In genomic region chr1:27011058-27011764, GRCh38 we compare ENCODE assay signal across 9 cellular contexts. TPM values are rescaled to one million over a fixed set of nuclear protein-coding genes. Genes with fewer than 3 reads are reported as not detected.
DNase-seq lines count a peak whose midpoint lies in the region; ATAC-seq and TF ChIP-seq lines count a peak whose summit lies in the region.
"Had no signal": no experiment of that assay in that cellular context is flagged by ENCODE, and none has a peak within 500 bp of the region (broad histone marks: within the 10 kb centered on the region; RNA-seq: fewer than 3 reads in every experiment).

No MANE protein-coding gene starts in this region.

- no peak overlapping the region for H2BK5ac ChIP-seq in neuronal stem cell (ENCODE audit: low read length)

- no peak overlapping the region for H2BK120ac ChIP-seq in neuronal stem cell (ENCODE audit: low read depth, low read length)

- peaks cover 36% of the 10 kb centered on the region for H3K36me3 Mint-ChIP-seq in Caco-2 (ENCODE audit: insufficient read depth, unreplicated experiment)

- ATAC-seq in Panc1 (peak; percentile 57), GM19397 (IDR thresholded peaks at IDR 0.05; ENCODE audit: unreplicated experiment) (no peak), HG03159 (IDR thresholded peaks at IDR 0.05; ENCODE audit: unreplicated experiment) (no peak)
- ATAC-seq: GM12878 had no signal

- H3K23ac ChIP-seq in neuronal stem cell (ENCODE audit: low read depth, low read length, poor library complexity): no peak overlapping the region

- H3K4me3 ChIP-seq in Caco-2 (ENCODE audit: low read depth, low read length) (peak overlapping the region; percentile 86), Panc1 (ENCODE audit: low read depth in 2 of 2, low read length in 2 of 2) (peak overlapping the region; percentile 58 to 63), esophagus (ENCODE audit: low read depth in 1 of 2, low read length in 2 of 2) (peak overlapping the region; percentile 61 to 78), neuronal stem cell (ENCODE audit: low read length in 2 of 2) (peak overlapping the region; percentile 61 to 89)
- H3K4me3 ChIP-seq: GM12878 had no signal

- H3K9me3 ChIP-seq in Caco-2: no peaks in the 10 kb centered on the region
- no peaks in the 10 kb centered on the region for H3K9me3 ChIP-seq in Panc1 (ENCODE audit: control insufficient read depth, insufficient read depth, low read depth, low read length)
- no peaks in the 10 kb centered on the region for H3K9me3 ChIP-seq in esophagus (ENCODE audit: control insufficient read depth in 2 of 2, insufficient read depth in 1 of 2, low read depth in 1 of 2, low read length in 1 of 2)
- H3K9me3 ChIP-seq in neuronal stem cell (replicated peaks in 1 of 2; ENCODE audit: control insufficient read depth in 2 of 2, insufficient read depth in 1 of 2, low read depth in 1 of 2, low read length in 2 of 2): no peaks in the 10 kb centered on the region

- intact Hi-C loops in Caco-2 (cut with micrococcal nuclease; ENCODE audit: unreplicated experiment) (no loop called here), Panc1 (cut with micrococcal nuclease; ENCODE audit: unreplicated experiment) (no loop called here)

- H3K79me1 ChIP-seq in neuronal stem cell (ENCODE audit: low read depth, low read length): no peaks in the 10 kb centered on the region

- no peaks in the 10 kb centered on the region; the same call in 1 of the 2 replicates for H3K36me3 ChIP-seq in Caco-2 (ENCODE audit: control insufficient read depth, insufficient read depth, low read length)
- no peaks in the 10 kb centered on the region for H3K36me3 ChIP-seq in Panc1 (ENCODE audit: control insufficient read depth, insufficient read depth, low read length)
- peaks cover 0 to 6% of the 10 kb centered on the region in 2 donors for H3K36me3 ChIP-seq in esophagus (ENCODE audit: control insufficient read depth in 2 of 2, insufficient read depth in 2 of 2, low read length in 1 of 2)
- peaks cover 4 to 9% of the 10 kb centered on the region in 2 donors for H3K36me3 ChIP-seq in neuronal stem cell (replicated peaks in 1 of 2; ENCODE audit: control insufficient read depth in 2 of 2, insufficient read depth in 2 of 2, low read length in 2 of 2)

- H3K27ac ChIP-seq in Panc1 (ENCODE audit: low read length): peak overlapping the region; percentile 87
- H3K27ac ChIP-seq in esophagus (ENCODE audit: low read depth in 2 of 2, low read length in 1 of 2): peak overlapping the region; percentile 97 to 98
- peak overlapping the region; percentile 10 for H3K27ac ChIP-seq in neuronal stem cell (replicated peaks; ENCODE audit: low read length)

- H3K4me1 Mint-ChIP-seq in Caco-2 (ENCODE audit: low read depth, unreplicated experiment): peaks cover 15% of the 10 kb centered on the region

- no peak overlapping the region for H2BK12ac ChIP-seq in neuronal stem cell (ENCODE audit: low read length)

- H3K27me3 ChIP-seq in Caco-2 (replicated peaks; ENCODE audit: control insufficient read depth, insufficient read depth, low read length) (no peaks in the 10 kb centered on the region), Panc1 (ENCODE audit: control insufficient read depth, insufficient read depth, low read length) (no peaks in the 10 kb centered on the region), esophagus (ENCODE audit: control insufficient read depth in 1 of 2, insufficient read depth in 2 of 2, low read length in 2 of 2) (no peaks in the 10 kb centered on the region), neuronal stem cell (ENCODE audit: control insufficient read depth in 3 of 3, insufficient read depth in 3 of 3, low read depth in 1 of 3, low read length in 3 of 3) (peaks cover 0 to 6% (median 0%) of the 10 kb centered on the region in 3 experiments)

- no peak overlapping the region for H2AFZ ChIP-seq in neuronal stem cell (ENCODE audit: low read length)

- H2AK5ac ChIP-seq in neuronal stem cell (ENCODE audit: low read depth, low read length): peak overlapping the region; percentile 4

- BruUV-seq in Caco-2 (replicated peaks; lab: Mats Ljungman, UMichigan): TSS peak; percentile 51
- BruUV-seq in Panc1 (replicated peaks; lab: Mats Ljungman, UMichigan): no TSS peak

- no peak overlapping the region for H3K4ac ChIP-seq in neuronal stem cell (ENCODE audit: low read length)

- H3K4me1 ChIP-seq in Caco-2: peaks cover 42% of the 10 kb centered on the region
- H3K4me1 ChIP-seq in Panc1 (ENCODE audit: control insufficient read depth, insufficient read depth, low read length): peaks cover 44% of the 10 kb centered on the region
- peaks cover 6 to 16% of the 10 kb centered on the region in 2 donors for H3K4me1 ChIP-seq in esophagus (ENCODE audit: control insufficient read depth in 2 of 2, insufficient read depth in 2 of 2, low read length in 1 of 2)
- peaks cover 23 to 29% of the 10 kb centered on the region in 2 donors for H3K4me1 ChIP-seq in neuronal stem cell (ENCODE audit: control insufficient read depth in 2 of 2, insufficient read depth in 1 of 2, low read depth in 1 of 2, low read length in 2 of 2)

- no peak overlapping the region for H4K91ac ChIP-seq in neuronal stem cell (ENCODE audit: low read depth, low read length, poor library complexity)

- 26 to 31% methylated on average over 15 of the region's 15 CpGs for WGBS in esophagus, 2 donors
- no CpG with 5 or more reads among the region's 15 CpGs for WGBS in neuronal stem cell (ENCODE audit: extremely low coverage in 2 of 2, insufficient read length in 2 of 2, insufficient replicate concordance in 1 of 2), 2 donors

- DNase-seq in Caco-2 (peak; percentile 89 to 93), Panc1 (ENCODE audit: low read depth, low spot score) (no peak), neuronal stem cell (ENCODE audit: low spot score) (peak; percentile 69), NCI-H526 (lab: John Stamatoyannopoulos, UW) (no peak), HuH-7 (ENCODE audit: low spot score) (no peak)

- no peak overlapping the region for H4K8ac ChIP-seq in neuronal stem cell (ENCODE audit: low read depth, low read length)

- TF ChIP-seq CTCF in Caco-2 (IDR thresholded peaks at IDR 0.05; ENCODE audit: insufficient read depth in 1 of 2, low read depth in 1 of 2, low read length in 1 of 2, severe bottlenecking in 1 of 2, unreplicated experiment in 1 of 2) (no peak), Panc1 (IDR thresholded peaks at IDR 0.05) (no peak)

- H2BK15ac ChIP-seq in neuronal stem cell (ENCODE audit: low read length): no peak overlapping the region

- H3K9me3 Mint-ChIP-seq in Caco-2 (ENCODE audit: unreplicated experiment): no peaks in the 10 kb centered on the region

- peak overlapping the region; percentile 78 for H3K18ac ChIP-seq in neuronal stem cell (ENCODE audit: low read length)

- H3K9ac ChIP-seq in neuronal stem cell (ENCODE audit: low read depth, low read length, poor library complexity): no peak overlapping the region

- peak overlapping the region; percentile 87 for H3K27ac Mint-ChIP-seq in Caco-2 (ENCODE audit: unreplicated experiment)

- CTCF ChIA-PET in Caco-2 (lab: Charles Lee): interaction anchor here (0.6 to 2.4 kb wide), 2 partner anchors 18 to 34 kb away, joined by 6 read pairs; partner anchors contain the start of gene TRNP1
- CTCF ChIA-PET in Panc1 (lab: Charles Lee): interaction anchor here (0.6 kb wide), 1 partner anchor 26 kb away, joined by 3 read pairs; no protein-coding TSS in a partner anchor

- no peaks in the 10 kb centered on the region for H3K27me3 Mint-ChIP-seq in Caco-2 (ENCODE audit: insufficient read depth, unreplicated experiment)

- in situ Hi-C loops in Panc1 (cut with HindIII; ENCODE audit: low pct_unique_long_range_greater_than_20kb, low sequenced_read_pairs): no loop called here

- H3K4me3 Mint-ChIP-seq in Caco-2 (ENCODE audit: unreplicated experiment): peak overlapping the region; percentile 81

- peak overlapping the region; percentile 42 for H3K4me2 ChIP-seq in neuronal stem cell (ENCODE audit: insufficient read depth, low read length, poor library complexity, severe bottlenecking)

- no peak overlapping the region for H3K14ac ChIP-seq in neuronal stem cell (ENCODE audit: low read length)

- POLR2A ChIA-PET in Caco-2 (lab: Charles Lee) (interaction anchor here (0.6 kb wide), 1 partner anchor 291 kb away, joined by 3 read pairs; no protein-coding TSS in a partner anchor), Panc1 (lab: Charles Lee) (no interaction called here)

RNA-seq across cellular contexts. Expression of gene TENT5B, which starts 1.4 kb away (rescaled TPM):
- 19.4 and 21.1 TPM in 2 replicates for total RNA-seq in Caco-2 (2022)
- 12.6 TPM for total RNA-seq in Panc1 (2021; ENCODE audit: unreplicated experiment)
- polyA plus RNA-seq in Panc1 (2012; ENCODE audit: insufficient read length): 9.5 TPM
- 10 to 100 TPM; 79.2 to 84.3 TPM for polyA plus RNA-seq in esophagus
- 6.3 TPM for polyA plus RNA-seq in neuronal stem cell (2013, experiment 1 of 2)
- polyA plus RNA-seq in neuronal stem cell (2013, experiment 2 of 2): 6.2 TPM

RNA-seq across cellular contexts. Expression of gene TRNP1, which starts 17.7 kb away (rescaled TPM):
- 23.3 and 23.6 TPM in 2 replicates for total RNA-seq in Caco-2 (2022)
- 81.2 TPM for total RNA-seq in Panc1 (2021; ENCODE audit: unreplicated experiment)
- polyA plus RNA-seq in Panc1 (2012; ENCODE audit: insufficient read length): 95.3 TPM
- 100 to 1,000 TPM in 1 of 2 donors, 10 to 100 TPM in 1; 84.9 to 158 TPM for polyA plus RNA-seq in esophagus
- polyA plus RNA-seq in neuronal stem cell (2013, experiment 1 of 2): 1.3 TPM
- polyA plus RNA-seq in neuronal stem cell (2013, experiment 2 of 2): 1.3 TPM
- polyA plus RNA-seq: GM12878 had no signal

RNA-seq across cellular contexts. Expression of gene KDF1, which starts 50.9 kb away (rescaled TPM):
- total RNA-seq in Caco-2 (2022): 13.5 and 14.1 TPM in 2 replicates
- 3.2 TPM for total RNA-seq in Panc1 (2021; ENCODE audit: unreplicated experiment)
- 3.8 TPM for polyA plus RNA-seq in Panc1 (2012; ENCODE audit: insufficient read length)
- polyA plus RNA-seq in esophagus: 10 to 100 TPM; 12.7 to 17.5 TPM
- polyA plus RNA-seq in neuronal stem cell (2013, experiment 1 of 2): 0.04 TPM
- polyA plus RNA-seq in neuronal stem cell (2013, experiment 2 of 2): 0.03 TPM
- total RNA-seq: GM12878 had no signal

Comparison
In these comparisons a context has a peak if more than half of its experiments do, and no peak if none do; other contexts are left out.
1. DNase-seq: peak in Caco-2 (2 of 2) and neuronal stem cell (single experiment); none in Panc1 (single experiment), NCI-H526 (0 of 2) and HuH-7 (single experiment).
2. H3K27ac ChIP-seq: peak in every context shown above with its lines; median percentile 98 in esophagus; 87 in Panc1; 10 in neuronal stem cell.
3. Peak in every context shown above with its lines, with median percentiles within 50 percentile points of each other: H3K4me3 ChIP-seq.